Comparison of ENCODE assay signal across 28 cellular contexts in the genomic region with DNA sequence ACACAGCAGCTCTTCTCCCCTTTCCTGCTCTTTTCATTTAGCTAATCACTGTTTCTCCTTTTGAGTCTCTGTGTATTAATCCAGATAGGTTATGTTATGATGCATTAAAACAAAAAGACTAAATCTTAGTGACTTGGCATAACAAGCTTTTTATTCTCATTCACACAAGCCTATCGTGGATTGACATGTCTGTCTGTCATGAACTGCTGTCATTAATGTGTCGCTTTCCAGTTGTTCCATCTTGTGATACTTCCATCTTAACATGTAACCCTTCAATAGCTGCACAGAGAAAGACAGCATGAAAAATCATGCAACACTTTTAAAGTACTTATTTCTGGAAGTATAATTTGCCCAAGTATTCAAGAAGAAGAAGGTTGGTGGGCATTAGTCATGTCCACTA.
"Had no signal": no experiment of that assay in that cellular context is flagged by ENCODE, and none has a peak within 500 bp of the region (broad histone marks: within the 10 kb centered on the region; RNA-seq: fewer than 3 reads in every experiment).

No MANE protein-coding gene starts in this region.

- DNase-seq: stimulated activated CD4-positive, alpha-beta T cell treated with anti-CD3 and anti-CD28 coated beads, Interleukin-2, amount 100 ng/mL, for 48 hours; stimulated activated CD4-positive, alpha-beta T cell treated with anti-CD3 and anti-CD28 coated beads, Interleukin-4, amount 100 ng/mL, for 1 hour; stimulated activated CD4-positive, alpha-beta T cell treated with anti-CD3 and anti-CD28 coated beads, Interleukin-4, amount 100 ng/mL, for 24 hours; stimulated activated CD4-positive, alpha-beta T cell treated with anti-CD3 and anti-CD28 coated beads, Interleukin-4, amount 100 ng/mL, for 4 hours; stimulated activated CD8-positive, alpha-beta memory T cell treated with anti-CD3 and anti-CD28 coated beads, Interleukin-4, amount 100 ng/mL, for 48 hours; stimulated activated naive B cell treated with anti-CD40 and anti-IgM and Interleukin-4, amounts not matched to agents 10 μg/mL and 1 μg/mL and 100 μg/mL, for 72 hours; stimulated activated naive CD4-positive, alpha-beta T cell; stimulated activated naive CD4-positive, alpha-beta T cell treated with Interleukin-2 at 50 U/mL for 16 hours; stimulated activated naive CD8-positive, alpha-beta T cell treated with anti-CD3 and anti-CD28 coated beads, Interleukin-15, amount 100 ng/mL, for 72 hours; stimulated activated naive CD8-positive, alpha-beta T cell treated with anti-CD3 and anti-CD28 coated beads, Interleukin-15, Interleukin-2, amounts not matched to agents 100 U/mL and 50 U/mL, for 24 hours; stomach; substantia nigra; testis; thyroid gland; tibial artery; transverse colon; trophoblast cell; upper lobe of left lung; upper lobe of right lung; uterus had no signal

- H3K27me3 ChIP-seq: stomach, suprapubic skin, testis, thyroid gland, tibial artery, tibial nerve, transverse colon, upper lobe of left lung, upper lobe of right lung, uterus, vagina had no signal

- H3K9me3 Mint-ChIP-seq: stimulated activated effector memory CD8-positive, alpha-beta T cell treated with anti-CD3 and anti-CD28 coated beads, Interleukin-12 subunit alpha, Interleukin-12 subunit beta, amount 100 ng/mL, for 72 hours; stimulated activated memory B cell treated with anti-CD40 and anti-IgM and Interleukin-4, amounts not matched to agents 10 μg/mL and 1 μg/mL and 100 μg/mL, for 72 hours; type B pancreatic cell had no signal

- H3K27ac ChIP-seq: stomach, suprapubic skin, testis, thoracic aorta, thyroid gland, tibial artery, tibial nerve, transverse colon, upper lobe of left lung, upper lobe of right lung, uterus, vagina had no signal

- H3K36me3 ChIP-seq: stomach, suprapubic skin, thoracic aorta, thyroid gland, tibial artery, tibial nerve, transverse colon, upper lobe of left lung, upper lobe of right lung, uterus, vagina had no signal

- H3K4me3 ChIP-seq: stomach, suprapubic skin, testis, thoracic aorta, thyroid gland, tibial artery, tibial nerve, transverse colon, upper lobe of left lung, upper lobe of right lung, uterus, vagina had no signal

- H3K27ac Mint-ChIP-seq: stimulated activated effector memory CD8-positive, alpha-beta T cell treated with anti-CD3 and anti-CD28 coated beads, Interleukin-12 subunit alpha, Interleukin-12 subunit beta, amount 100 ng/mL, for 72 hours; stimulated activated memory B cell treated with anti-CD40 and anti-IgM and Interleukin-4, amounts not matched to agents 10 μg/mL and 1 μg/mL and 100 μg/mL, for 72 hours; stimulated activated naive B cell treated with anti-CD40 and anti-IgM and Interleukin-4, amounts not matched to agents 10 μg/mL and 1 μg/mL and 100 μg/mL, for 72 hours; stimulated activated naive CD8-positive, alpha-beta T cell treated with anti-CD3 and anti-CD28 coated beads, Interleukin-15, amount 100 ng/mL, for 72 hours; stimulated activated naive CD8-positive, alpha-beta T cell treated with anti-CD3 and anti-CD28 coated beads, Interleukin-15, Interleukin-2, amounts not matched to agents 100 ng/mL and 50 ng/mL, for 24 hours; type B pancreatic cell had no signal

- H3K36me3 Mint-ChIP-seq: stimulated activated effector memory CD8-positive, alpha-beta T cell treated with anti-CD3 and anti-CD28 coated beads, Interleukin-12 subunit alpha, Interleukin-12 subunit beta, amount 100 ng/mL, for 72 hours; stimulated activated memory B cell treated with anti-CD40 and anti-IgM and Interleukin-4, amounts not matched to agents 10 μg/mL and 1 μg/mL and 100 μg/mL, for 72 hours; stimulated activated naive B cell treated with anti-CD40 and anti-IgM and Interleukin-4, amounts not matched to agents 10 μg/mL and 1 μg/mL and 100 μg/mL, for 72 hours; type B pancreatic cell had no signal

- H3K4me3 Mint-ChIP-seq: stimulated activated effector memory CD8-positive, alpha-beta T cell treated with anti-CD3 and anti-CD28 coated beads, Interleukin-12 subunit alpha, Interleukin-12 subunit beta, amount 100 ng/mL, for 72 hours; stimulated activated memory B cell treated with anti-CD40 and anti-IgM and Interleukin-4, amounts not matched to agents 10 μg/mL and 1 μg/mL and 100 μg/mL, for 72 hours; stimulated activated naive B cell treated with anti-CD40 and anti-IgM and Interleukin-4, amounts not matched to agents 10 μg/mL and 1 μg/mL and 100 μg/mL, for 72 hours; stimulated activated naive CD8-positive, alpha-beta T cell treated with anti-CD3 and anti-CD28 coated beads, Interleukin-15, amount 100 ng/mL, for 72 hours; stimulated activated naive CD8-positive, alpha-beta T cell treated with anti-CD3 and anti-CD28 coated beads, Interleukin-15, Interleukin-2, amounts not matched to agents 100 ng/mL and 50 ng/mL, for 24 hours; type B pancreatic cell had no signal

- H3K4me1 Mint-ChIP-seq: stimulated activated effector memory CD8-positive, alpha-beta T cell treated with anti-CD3 and anti-CD28 coated beads, Interleukin-12 subunit alpha, Interleukin-12 subunit beta, amount 100 ng/mL, for 72 hours; stimulated activated memory B cell treated with anti-CD40 and anti-IgM and Interleukin-4, amounts not matched to agents 10 μg/mL and 1 μg/mL and 100 μg/mL, for 72 hours; stimulated activated naive B cell treated with anti-CD40 and anti-IgM and Interleukin-4, amounts not matched to agents 10 μg/mL and 1 μg/mL and 100 μg/mL, for 72 hours; stimulated activated naive CD8-positive, alpha-beta T cell treated with anti-CD3 and anti-CD28 coated beads, Interleukin-15, amount 100 ng/mL, for 72 hours had no signal

- H3K27me3 Mint-ChIP-seq: stimulated activated memory B cell treated with anti-CD40 and anti-IgM and Interleukin-4, amounts not matched to agents 10 μg/mL and 1 μg/mL and 100 μg/mL, for 72 hours; stimulated activated naive B cell treated with anti-CD40 and anti-IgM and Interleukin-4, amounts not matched to agents 10 μg/mL and 1 μg/mL and 100 μg/mL, for 72 hours; stimulated activated naive CD8-positive, alpha-beta T cell treated with anti-CD3 and anti-CD28 coated beads, Interleukin-15, amount 100 ng/mL, for 72 hours; stimulated activated naive CD8-positive, alpha-beta T cell treated with anti-CD3 and anti-CD28 coated beads, Interleukin-15, Interleukin-2, amounts not matched to agents 100 ng/mL and 50 ng/mL, for 24 hours; type B pancreatic cell had no signal

- H3K9me3 ChIP-seq: stomach, suprapubic skin, testis, thoracic aorta, thyroid gland, tibial artery, tibial nerve, transverse colon, upper lobe of left lung, upper lobe of right lung, uterus, vagina had no signal
